1 cellular context compared by ENCODE assay signal in the genomic region with DNA sequence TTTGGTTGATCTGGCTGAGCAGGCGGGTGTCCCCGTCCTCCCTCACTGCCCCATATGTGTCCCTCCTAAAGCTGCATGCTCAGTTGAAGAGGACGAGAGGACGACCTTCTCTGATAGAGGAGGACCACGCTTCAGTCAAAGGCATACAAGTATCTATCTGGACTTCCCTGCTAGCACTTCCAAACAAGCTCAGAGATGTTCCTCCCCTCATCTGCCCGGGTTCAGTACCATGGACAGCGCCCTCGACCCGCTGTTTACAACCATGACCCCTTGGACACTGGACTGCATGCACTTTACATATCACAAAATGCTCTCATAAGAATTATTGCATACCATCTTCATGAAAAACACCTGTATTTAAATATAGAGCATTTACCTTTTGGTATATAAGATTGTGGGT.
TF ChIP-seq lines count a peak whose summit lies in the region.

No MANE protein-coding gene starts in this region.

TF ChIP-seq in H1, 55 proteins besides CTCF, POLR2A, EP300 and RAD21:
- TF ChIP-seq TCF12 (IDR thresholded peaks at IDR 0.05; ENCODE audit: low read depth, low read length) (no peak), HDAC2 (IDR thresholded peaks at IDR 0.05; ENCODE audit: borderline replicate concordance in 1 of 2, low read depth in 2 of 2, low read length in 2 of 2) (no peak), SIN3A (conservative IDR thresholded peaks at IDR 0.05 in 1 of 2, IDR thresholded peaks at IDR 0.05 in 1 of 2; ENCODE audit: low read depth in 1 of 2, low read length in 2 of 2) (peak in 1 of 2 experiments; percentile 72; a peak in 1 of 4 replicates), RBBP5 (IDR thresholded peaks at IDR 0.05; ENCODE audit: borderline replicate concordance, low read depth, low read length) (no peak), NRF1 (IDR thresholded peaks at IDR 0.05; ENCODE audit: low read depth, low read length) (no peak), CHD2 (IDR thresholded peaks at IDR 0.05; ENCODE audit: low read length) (no peak), CBX8 (IDR thresholded peaks at IDR 0.05; ENCODE audit: borderline replicate concordance, low read depth, low read length) (no peak), KDM4A (IDR thresholded peaks at IDR 0.05; ENCODE audit: low read depth, low read length, severe bottlenecking) (no peak), CBX5 (IDR thresholded peaks at IDR 0.05; ENCODE audit: low read depth, low read length) (no peak), ZNF274 (IDR thresholded peaks at IDR 0.05; ENCODE audit: borderline replicate concordance, extremely low read depth, low read length) (no peak)
- TF ChIP-seq, protein P1, sequence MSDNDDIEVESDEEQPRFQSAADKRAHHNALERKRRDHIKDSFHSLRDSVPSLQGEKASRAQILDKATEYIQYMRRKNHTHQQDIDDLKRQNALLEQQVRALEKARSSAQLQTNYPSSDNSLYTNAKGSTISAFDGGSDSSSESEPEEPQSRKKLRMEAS (IDR thresholded peaks at IDR 0.05), result 0 out of 2 replicates have a peak, but pooled peaks have one; percentile 9
